ENCODE assay signal across 16 cellular contexts in the genomic region with DNA sequence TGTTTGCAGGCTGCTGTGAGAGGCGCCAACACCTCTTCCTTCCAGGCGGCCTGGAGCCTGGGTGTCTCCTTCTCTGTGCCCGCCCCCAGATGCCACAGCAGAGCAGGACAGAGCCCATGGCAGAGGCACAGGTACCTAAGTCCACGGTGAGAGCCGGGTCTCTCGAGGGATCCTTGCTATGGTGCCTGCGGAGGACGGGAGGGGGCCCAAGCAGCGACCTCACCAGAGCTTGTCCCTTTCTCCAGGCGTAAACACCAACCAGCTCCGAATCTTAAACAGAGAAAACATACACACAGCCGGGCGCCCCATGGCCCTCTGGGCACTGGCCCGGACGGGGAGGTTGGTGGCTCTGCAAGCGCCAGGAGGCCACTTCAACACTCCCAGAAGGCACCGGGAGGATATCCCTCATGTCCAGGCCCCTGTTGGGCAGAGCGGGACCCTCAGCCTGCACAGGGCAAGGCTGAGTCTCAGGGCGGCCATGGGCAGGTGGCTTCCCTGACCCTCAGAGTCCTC. TPM values are rescaled to one million over a fixed set of nuclear protein-coding genes. Genes with fewer than 3 reads are reported as not detected.
DNase-seq lines count a peak whose midpoint lies in the region; ATAC-seq and TF ChIP-seq lines count a peak whose summit lies in the region.
"Had no signal": no experiment of that assay in that cellular context is flagged by ENCODE, and none has a peak within 500 bp of the region (broad histone marks: within the 10 kb centered on the region; RNA-seq: fewer than 3 reads in every experiment).

No MANE protein-coding gene starts in this region.

- H3K36me3 ChIP-seq in BE2C: no peaks in the 10 kb centered on the region
- H3K36me3 ChIP-seq in neuronal stem cell (replicated peaks in 1 of 2; ENCODE audit: control insufficient read depth in 2 of 2, insufficient read depth in 2 of 2, low read length in 2 of 2): no peaks in the 10 kb centered on the region
- no peaks in the 10 kb centered on the region for H3K36me3 ChIP-seq in A673 (ENCODE audit: insufficient read depth, low read length, poor library complexity, severe bottlenecking)

- DNase-seq in DMS79 treated with DMSO at 0.1 percent for 48 hours (lab: John Stamatoyannopoulos, UW): peak; percentile 19
- DNase-seq in DMS79 (lab: John Stamatoyannopoulos, UW): no peak
- DNase-seq in BE2C: peak; percentile 8
- no peak for DNase-seq in RWPE1 (ENCODE audit: low spot score)
- DNase-seq in neuronal stem cell (ENCODE audit: low spot score): no peak
- DNase-seq in A673 (ENCODE audit: low spot score): no peak
- DNase-seq in activated naive CD4-positive, alpha-beta T cell treated with anti-CD3 and anti-CD28 coated beads, Interleukin-2, amount 50 U/mL, for 16 hours: no peak
- DNase-seq: 8988T; CD8-positive, alpha-beta T cell; DMS153; H7 had no signal

- peak overlapping the region; percentile 59 for H3K18ac ChIP-seq in neuronal stem cell (ENCODE audit: low read length)

- H3K27me3 ChIP-seq in BE2C (no peaks in the 10 kb centered on the region), neuronal stem cell (ENCODE audit: control insufficient read depth in 3 of 3, insufficient read depth in 3 of 3, low read depth in 1 of 3, low read length in 3 of 3) (peaks cover 0 to 52% (median 2%) of the 10 kb centered on the region in 3 experiments), A673 (replicated peaks; ENCODE audit: insufficient read depth, low read depth, low read length, poor library complexity) (no peaks in the 10 kb centered on the region)

- H2BK120ac ChIP-seq in neuronal stem cell (ENCODE audit: low read depth, low read length): no peak overlapping the region

- H4K8ac ChIP-seq in neuronal stem cell (ENCODE audit: low read depth, low read length): no peak overlapping the region

- CTCF ChIA-PET in RWPE1 (lab: Yijun Ruan, JAX): interaction anchor here (0.6 to 0.9 kb wide), 2 partner anchors 15 to 165 kb away, joined by 3 read pairs; no protein-coding TSS in a partner anchor
- CTCF ChIA-PET in A673 (lab: Charles Lee): no interaction called here

- TF ChIP-seq CTCF in BE2C (IDR thresholded peaks at IDR 0.05; ENCODE audit: low read depth, low read length) (no peak), RWPE1 (conservative IDR thresholded peaks at IDR 0.05; ENCODE audit: low read depth) (no peak), A673 (conservative IDR thresholded peaks at IDR 0.05; ENCODE audit: low read depth, low read length) (no peak)

- H3K4me2 ChIP-seq in neuronal stem cell (ENCODE audit: insufficient read depth, low read length, poor library complexity, severe bottlenecking): no peak overlapping the region

- intact Hi-C loops in A673 (cut with micrococcal nuclease; ENCODE audit: unreplicated experiment): no loop called here

- POLR2A ChIA-PET in RWPE1 (lab: Yijun Ruan, JAX; ENCODE audit: low non-redundant PET): no interaction called here
- POLR2A ChIA-PET in A673 (lab: Charles Lee; ENCODE audit: low non-redundant PET): no interaction called here

- no peak overlapping the region for H2BK12ac ChIP-seq in neuronal stem cell (ENCODE audit: low read length)

- H3K14ac ChIP-seq in neuronal stem cell (ENCODE audit: low read length): peak overlapping the region; percentile 42

- H3K27ac ChIP-seq in RWPE1: peak overlapping the region; percentile 37
- no peak overlapping the region for H3K27ac ChIP-seq in neuronal stem cell (replicated peaks; ENCODE audit: low read length)
- no peak overlapping the region for H3K27ac ChIP-seq in A673 (ENCODE audit: low read depth, low read length, poor library complexity, severe bottlenecking)
- H3K27ac ChIP-seq: GM23248 had no signal

- ATAC-seq in HG03196 (IDR thresholded peaks at IDR 0.05; ENCODE audit: unreplicated experiment): no peak
- ATAC-seq: CD8-positive, alpha-beta T cell; GM12878 had no signal

- H3K79me1 ChIP-seq in neuronal stem cell (ENCODE audit: low read depth, low read length): no peaks in the 10 kb centered on the region

- H3K4me1 ChIP-seq in BE2C (peaks cover 8% of the 10 kb centered on the region), neuronal stem cell (ENCODE audit: control insufficient read depth in 2 of 2, insufficient read depth in 1 of 2, low read depth in 1 of 2, low read length in 2 of 2) (peaks cover 2 to 7% of the 10 kb centered on the region in 2 donors), A673 (ENCODE audit: insufficient read depth, low read length, poor library complexity, severe bottlenecking) (no peaks in the 10 kb centered on the region)

- no peak overlapping the region for H4K91ac ChIP-seq in neuronal stem cell (ENCODE audit: low read depth, low read length, poor library complexity)

- peak overlapping the region; percentile 92 for H2AK5ac ChIP-seq in neuronal stem cell (ENCODE audit: low read depth, low read length)

- no TSS peak for BruUV-seq in A673 (replicated peaks; lab: Mats Ljungman, UMichigan)

- H3K9me3 ChIP-seq in BE2C: no peaks in the 10 kb centered on the region
- peaks cover 0 to 16% of the 10 kb centered on the region in 2 donors for H3K9me3 ChIP-seq in neuronal stem cell (replicated peaks in 1 of 2; ENCODE audit: control insufficient read depth in 2 of 2, insufficient read depth in 1 of 2, low read depth in 1 of 2, low read length in 2 of 2)
- no peaks in the 10 kb centered on the region for H3K9me3 ChIP-seq in A673 (ENCODE audit: low read depth, low read length, poor library complexity, severe bottlenecking)

- WGBS in neuronal stem cell (ENCODE audit: extremely low coverage in 2 of 2, insufficient read length in 2 of 2, insufficient replicate concordance in 1 of 2), 2 donors: no CpG with 5 or more reads among the region's 19 CpGs

- no peak overlapping the region for H3K9ac ChIP-seq in neuronal stem cell (ENCODE audit: low read depth, low read length, poor library complexity)
- H3K9ac ChIP-seq: GM23248 had no signal

- no peak overlapping the region for H3K4ac ChIP-seq in neuronal stem cell (ENCODE audit: low read length)

- no peak overlapping the region for H2BK5ac ChIP-seq in neuronal stem cell (ENCODE audit: low read length)

- H2BK15ac ChIP-seq in neuronal stem cell (ENCODE audit: low read length): peak overlapping the region; percentile 81

- H2AFZ ChIP-seq in neuronal stem cell (ENCODE audit: low read length): no peak overlapping the region
- H2AFZ ChIP-seq: GM23248 had no signal

- no peak overlapping the region for H3K4me3 ChIP-seq in BE2C (ENCODE audit: low read depth, low read length)
- no peak overlapping the region for H3K4me3 ChIP-seq in neuronal stem cell (ENCODE audit: low read length in 2 of 2)
- no peak overlapping the region for H3K4me3 ChIP-seq in A673 (ENCODE audit: low read depth, low read length, poor library complexity, severe bottlenecking)
- H3K4me3 ChIP-seq: GM12878, GM23248 had no signal

- H3K23ac ChIP-seq in neuronal stem cell (ENCODE audit: low read depth, low read length, poor library complexity): peak overlapping the region; percentile 85

RNA-seq across cellular contexts. Expression of gene CCDC187, which starts 11.8 kb away (rescaled TPM):
- polyA plus RNA-seq in BE2C (2012; ENCODE audit: insufficient read depth, insufficient read length, low read depth): not detected
- polyA plus RNA-seq in neuronal stem cell (2013, experiment 1 of 2): 0.08 TPM
- polyA plus RNA-seq in neuronal stem cell (2013, experiment 2 of 2): 0.08 TPM
- not detected in 2 replicates for total RNA-seq in A673 (2021)
- total RNA-seq: GM23248, H7 had no signal
- polyA plus RNA-seq: CD14-positive monocyte, GM23248 had no signal

RNA-seq across cellular contexts. Expression of gene GPSM1, which starts 35.3 kb away (rescaled TPM):
- 131 TPM for polyA plus RNA-seq in BE2C (2012; ENCODE audit: insufficient read depth, insufficient read length, low read depth)
- 37.4 TPM for polyA plus RNA-seq in neuronal stem cell (2013, experiment 1 of 2)
- 37.2 TPM for polyA plus RNA-seq in neuronal stem cell (2013, experiment 2 of 2)
- 36.4 and 48.5 TPM in 2 replicates for total RNA-seq in A673 (2021)
- polyA plus RNA-seq: IgD-negative memory B cell had no signal

RNA-seq across cellular contexts. Expression of gene QSOX2, which starts 46.5 kb away (rescaled TPM):
- 65.1 TPM for polyA plus RNA-seq in BE2C (2012; ENCODE audit: insufficient read depth, insufficient read length, low read depth)
- 11.3 TPM for polyA plus RNA-seq in neuronal stem cell (2013, experiment 1 of 2)
- polyA plus RNA-seq in neuronal stem cell (2013, experiment 2 of 2): 11.5 TPM
- total RNA-seq in A673 (2021): 38.0 and 43.7 TPM in 2 replicates

Comparison
In these comparisons a context has a peak if more than half of its experiments do, and no peak if none do; other contexts are left out.
1. DNase-seq: peak in DMS79 treated with DMSO at 0.1 percent for 48 hours (single experiment) and BE2C (single experiment); none in DMS79 (single experiment), RWPE1 (single experiment), neuronal stem cell (single experiment), A673 (single experiment) and activated naive CD4-positive, alpha-beta T cell treated with anti-CD3 and anti-CD28 coated beads, Interleukin-2, amount 50 U/mL, for 16 hours (single experiment).